In genomic region chr19:46494115-46494935, GRCh38 we compare ENCODE assay signal across 10 cellular contexts. TPM values are rescaled to one million over a fixed set of nuclear protein-coding genes. Genes with fewer than 3 reads are reported as not detected.
DNase-seq lines count a peak whose midpoint lies in the region; ATAC-seq and TF ChIP-seq lines count a peak whose summit lies in the region.
"Had no signal": no experiment of that assay in that cellular context is flagged by ENCODE, and none has a peak within 500 bp of the region (broad histone marks: within the 10 kb centered on the region; RNA-seq: fewer than 3 reads in every experiment).

No MANE protein-coding gene starts in this region.

- no peaks in the 10 kb centered on the region for H3K9me3 Mint-ChIP-seq in nephron

- H3K4me1 Mint-ChIP-seq in nephron = peaks cover 14% of the 10 kb centered on the region

- peaks cover 27% of the 10 kb centered on the region for H3K27me3 Mint-ChIP-seq in nephron (ENCODE audit: low read depth)

- H3K9ac ChIP-seq in colonic mucosa (ENCODE audit: low read depth in 2 of 2, low read length in 2 of 2) (peak overlapping the region in 1 of 2 donors; percentile 50), MM.1S (ENCODE audit: low read length) (no peak overlapping the region)

- H3K27me3 ChIP-seq in right cardiac atrium (ENCODE audit: control insufficient read depth, insufficient read depth) (no peaks in the 10 kb centered on the region), colonic mucosa (peaks cover 16% of the 10 kb centered on the region), MM.1S (replicated peaks; ENCODE audit: insufficient read depth, low read length) (peaks cover 93% of the 10 kb centered on the region)

- H3K4me1 ChIP-seq in right cardiac atrium (ENCODE audit: control insufficient read depth, insufficient read depth, low read length) (peaks cover 5% of the 10 kb centered on the region), colonic mucosa (peaks cover 4% of the 10 kb centered on the region), MM.1S (ENCODE audit: low read length) (no peaks in the 10 kb centered on the region)

- peak in 1 of 3 donors; percentile 65 for DNase-seq in right cardiac atrium
- DNase-seq in Right ventricle myocardium superior = no peak
- no peak for DNase-seq in colonic mucosa
- DNase-seq in stimulated activated CD4-positive, alpha-beta T cell treated with anti-CD3 and anti-CD28 coated beads, Interleukin-12 subunit alpha, Interleukin-12 subunit beta, amount 100 ng/mL, for 4 hours = no peak
- no peak for DNase-seq in NCI-H526 treated with DMSO at 0.1 percent for 48 hours (lab: John Stamatoyannopoulos, UW)
- no peak for DNase-seq in MM.1S
- no peak for DNase-seq in DMS153 (lab: John Stamatoyannopoulos, UW)
- DNase-seq: AML-193, NCI-H1436 had no signal

- no peaks in the 10 kb centered on the region for H4K20me1 ChIP-seq in MM.1S (ENCODE audit: insufficient read depth, low read length)

- 58% methylated on average over 69 of the region's 69 CpGs for WGBS in right cardiac atrium

- no peaks in the 10 kb centered on the region for H3K9me2 ChIP-seq in MM.1S (replicated peaks; ENCODE audit: insufficient read depth, low read length)

- no peaks in the 10 kb centered on the region for H3F3A ChIP-seq in MM.1S (ENCODE audit: insufficient read depth, low read length)

- no peak for TF ChIP-seq CTCF in colonic mucosa (IDR thresholded peaks at IDR 0.05)
- TF ChIP-seq CTCF in nephron (IDR thresholded peaks at IDR 0.05; ENCODE audit: unreplicated experiment in 3 of 3) = no peak
- no peak for TF ChIP-seq CTCF in MM.1S (IDR thresholded peaks at IDR 0.05; ENCODE audit: low read length)

- intact Hi-C loops in right cardiac atrium (cut with DNase I) (no loop called here), Right ventricle myocardium superior (cut with DNase I) (loop anchor here (10.0 kb wide), 1 partner anchor 220 kb away; no protein-coding TSS in a partner anchor), colonic mucosa (cut with DNase I) (no loop called here)

- H3K4me2 ChIP-seq in MM.1S (ENCODE audit: low read depth, low read length) = no peak overlapping the region

- H3K36me3 ChIP-seq in colonic mucosa = no peaks in the 10 kb centered on the region
- H3K36me3 ChIP-seq in MM.1S (replicated peaks; ENCODE audit: insufficient read depth, low read length) = no peaks in the 10 kb centered on the region

- H3K27ac Mint-ChIP-seq in nephron = peak overlapping the region in 1 of 3 experiments; percentile 10

- ATAC-seq in right cardiac atrium (no peak), Right ventricle myocardium superior (ENCODE audit: poor library complexity) (no peak)

- H3K36me3 Mint-ChIP-seq in nephron (ENCODE audit: low read depth) = no peaks in the 10 kb centered on the region

- H2AFZ ChIP-seq in MM.1S (ENCODE audit: low read length) = no peak overlapping the region

- H3K4me3 Mint-ChIP-seq in nephron = peak overlapping the region; percentile 43 to 72 (median 60)

- no peak overlapping the region for H3K27ac ChIP-seq in right cardiac atrium (ENCODE audit: low read length)
- no peak overlapping the region for H3K27ac ChIP-seq in colonic mucosa
- H3K27ac ChIP-seq in MM.1S (ENCODE audit: low read length) = no peak overlapping the region

- H3K9me3 ChIP-seq in right cardiac atrium (ENCODE audit: control insufficient read depth, low read length) (no peaks in the 10 kb centered on the region), colonic mucosa (no peaks in the 10 kb centered on the region), MM.1S (replicated peaks; ENCODE audit: insufficient read depth, low read length) (no peaks in the 10 kb centered on the region)

- H3K4me3 ChIP-seq in right cardiac atrium (ENCODE audit: low read length) (peak overlapping the region; percentile 54), colonic mucosa (peak overlapping the region; percentile 31), MM.1S (ENCODE audit: low read length) (no peak overlapping the region)

- no peaks in the 10 kb centered on the region for H3K79me2 ChIP-seq in MM.1S (ENCODE audit: low read length)

RNA-seq across cellular contexts. Expression of gene PNMA8B, which starts 1.3 kb away (rescaled TPM):
- total RNA-seq in right cardiac atrium (1 to 10 TPM; 2.1 to 3.7 (median 2.3) TPM), Right ventricle myocardium superior (0.65 TPM), colonic mucosa (under 1 TPM; 0.27 to 0.29 TPM)
- polyA plus RNA-seq in right cardiac atrium = 1.6 TPM

RNA-seq across cellular contexts. Expression of gene PNMA8A, which starts 23.0 kb away (rescaled TPM):
- total RNA-seq in right cardiac atrium (10 to 100 TPM; 15.7 to 29.8 (median 26.4) TPM), Right ventricle myocardium superior (7.3 TPM), colonic mucosa (1 to 10 TPM in 1 of 2 donors, under 1 TPM in 1; 0.35 to 1.2 TPM)
- 10.7 TPM for polyA plus RNA-seq in right cardiac atrium
